Comparison of ENCODE assay signal across 33 cellular contexts in genomic region chr2:119451336-119452050, GRCh38. TPM values are rescaled to one million over a fixed set of nuclear protein-coding genes. Genes with fewer than 3 reads are reported as not detected.
"Had no signal": no experiment of that assay in that cellular context is flagged by ENCODE, and none has a peak within 500 bp of the region (broad histone marks: within the 10 kb centered on the region; RNA-seq: fewer than 3 reads in every experiment).

No MANE protein-coding gene starts in this region.

- DNase-seq: activated CD4-positive, alpha-beta memory T cell treated with anti-CD3 and anti-CD28 coated beads for 36 hours; activated CD4-positive, alpha-beta T cell treated with anti-CD3 and anti-CD28 coated beads for 36 hours; activated CD4-positive, alpha-beta T cell treated with anti-CD3 and anti-CD28 coated beads, Interleukin-2, amount 10 ng/mL, durations not matched to agents 24 days and 14 days; activated CD4-positive, CD25-positive, alpha-beta regulatory T cell; activated CD4-positive, CD25-positive, alpha-beta regulatory T cell treated with anti-CD3 and anti-CD28 coated beads, Interleukin-2, amount 50 U/mL, for 72 hours; activated CD8-positive, alpha-beta memory T cell treated with anti-CD3 and anti-CD28 coated beads, Interleukin-2, amount 10 ng/mL, durations not matched to agents 7 days and 5 days; activated CD8-positive, alpha-beta memory T cell treated with anti-CD3 and anti-CD28 coated beads, Interleukin-2, amount 50 U/mL, for 48 hours; activated CD8-positive, alpha-beta T cell treated with anti-CD3 and anti-CD28 coated beads, Interleukin-2, amount 10 ng/mL, durations not matched to agents 7 days and 5 days; activated gamma-delta T cell; activated naive CD4-positive, alpha-beta T cell; activated naive CD4-positive, alpha-beta T cell treated with anti-CD3 and anti-CD28 coated beads, Interleukin-2, amount 10 ng/mL, durations not matched to agents 7 days and 5 days; activated naive CD8-positive, alpha-beta T cell treated with anti-CD3 and anti-CD28 coated beads, Interleukin-2, amount 10 ng/mL, durations not matched to agents 7 days and 5 days; activated T-cell treated with anti-CD3 and anti-CD28 coated beads for 4 hours; activated T-cell treated with anti-CD3 and anti-CD28 coated beads, Interleukin-2, amount 50 U/mL, for 24 hours; activated T-cell treated with anti-CD3 and anti-CD28 coated beads, Interleukin-2, amount 50 U/mL, for 72 hours; amniotic stem cell; anterior cingulate cortex; body of pancreas; caudate nucleus; cortex of kidney; dermis blood vessel endothelial cell; effector CD4-positive, alpha-beta T cell; effector memory CD8-positive, alpha-beta T cell; erythroblast; foreskin keratinocyte; gastrocnemius medialis; glutamatergic neuron; T-helper 2 cell had no signal

- FAIRE-seq: colon had no signal

- H3K27me3 ChIP-seq: body of pancreas, gastrocnemius medialis had no signal

- H3K27ac ChIP-seq: body of pancreas, esophagus muscularis mucosa, foreskin keratinocyte, gastrocnemius medialis had no signal

- H3K4me1 ChIP-seq: body of pancreas, esophagus muscularis mucosa, foreskin keratinocyte, gastrocnemius medialis had no signal

- H3K4me3 ChIP-seq: body of pancreas, esophagus muscularis mucosa, gastrocnemius medialis had no signal

- H3K9me3 ChIP-seq: body of pancreas, esophagus muscularis mucosa, gastrocnemius medialis had no signal

- ATAC-seq: activated CD4-positive, alpha-beta T cell treated with anti-CD3 and anti-CD28 coated beads for 36 hours; activated CD8-positive, alpha-beta memory T cell treated with anti-CD3 and anti-CD28 coated beads, Interleukin-2, amount 10 ng/mL, durations not matched to agents 7 days and 5 days; activated CD8-positive, alpha-beta T cell treated with anti-CD3 and anti-CD28 coated beads, Interleukin-2, amount 10 ng/mL, durations not matched to agents 7 days and 5 days; activated naive CD4-positive, alpha-beta T cell treated with anti-CD3 and anti-CD28 coated beads, Interleukin-2, amount 50 U/mL, for 72 hours; activated T-cell treated with anti-CD3 and anti-CD28 coated beads, Interleukin-2, amount 50 U/mL, for 72 hours; body of pancreas; effector memory CD8-positive, alpha-beta T cell; foreskin keratinocyte; gastrocnemius medialis had no signal

- H3K36me3 ChIP-seq: esophagus muscularis mucosa, gastrocnemius medialis had no signal

RNA-seq across cellular contexts. Expression of gene TMEM37, which starts 19.8 kb away (rescaled TPM):
- total RNA-seq: activated CD4-positive, alpha-beta memory T cell treated with anti-CD3 and anti-CD28 coated beads for 36 hours; activated CD4-positive, alpha-beta T cell treated with anti-CD3 and anti-CD28 coated beads for 36 hours; activated CD4-positive, alpha-beta T cell treated with anti-CD3 and anti-CD28 coated beads, Interleukin-2, amount 10 ng/mL, durations not matched to agents 24 days and 14 days; activated CD8-positive, alpha-beta memory T cell treated with anti-CD3 and anti-CD28 coated beads for 36 hours; activated CD8-positive, alpha-beta memory T cell treated with anti-CD3 and anti-CD28 coated beads, Interleukin-2, amount 10 ng/mL, durations not matched to agents 7 days and 5 days; activated CD8-positive, alpha-beta T cell treated with anti-CD3 and anti-CD28 coated beads, Interleukin-2, amount 10 ng/mL, durations not matched to agents 7 days and 5 days; activated naive CD4-positive, alpha-beta T cell treated with anti-CD3 and anti-CD28 coated beads, Interleukin-2, amount 50 U/mL, for 72 hours; activated naive CD8-positive, alpha-beta T cell treated with anti-CD3 and anti-CD28 coated beads, Interleukin-2, amount 10 ng/mL, durations not matched to agents 7 days and 5 days; activated T-cell treated with anti-CD3 and anti-CD28 coated beads, Interleukin-2, amount 50 U/mL, for 72 hours; T-helper 1 cell treated with Interleukin-12 subunit alpha and Interleukin-12 subunit beta and Interleukin-4 antibody, amounts not matched to agents 30 ng/mL and 1 ng/mL, for 36 hours had no signal
